In genomic region chrX:118726887-118727685, GRCh38 we compare ENCODE assay signal across 1 cellular context.
TF ChIP-seq lines count a peak whose summit lies in the region.

IL13RA1 (plus strand) TSS chrX:118727606; CDS start chrX:118727639, 33 bp downstream.

TF ChIP-seq in K562, 482 proteins besides CTCF, POLR2A, EP300 and RAD21 (continued from another document):
- TF ChIP-seq TCF15 (CRISPR knock-in tag; IDR thresholded peaks at IDR 0.05) (no peak), HNRNPK (IDR thresholded peaks at IDR 0.05; ENCODE audit: low read depth, low read length, poor library complexity, severe bottlenecking) (no peak), ZFX (CRISPR knock-in tag; IDR thresholded peaks at IDR 0.05) (peak; percentile 60), STAT5B (CRISPR knock-in tag; IDR thresholded peaks at IDR 0.05) (no peak), RAD51 (IDR thresholded peaks at IDR 0.05; ENCODE audit: borderline replicate concordance, low read depth) (no peak), ZNF79 (CRISPR knock-in tag; IDR thresholded peaks at IDR 0.05; ENCODE audit: low read depth) (no peak), SIN3A (IDR thresholded peaks at IDR 0.05; ENCODE audit: borderline replicate concordance in 2 of 2, control insufficient read depth in 1 of 2, low read depth in 2 of 2, low read length in 2 of 2) (peak in 1 of 2 experiments; percentile 69; a peak in 1 of 4 replicates), HNRNPL (IDR thresholded peaks at IDR 0.05; ENCODE audit: low read depth, low read length) (no peak), SRF (CRISPR knock-in tag; IDR thresholded peaks at IDR 0.05) (peak in 1 of 2 experiments; percentile 22; a peak in 1 of 4 replicates), TCF7L2 (IDR thresholded peaks at IDR 0.05; ENCODE audit: low read depth, low read length) (no peak), RNF2 (IDR thresholded peaks at IDR 0.05) (peak; percentile 50; the same call in 1 of the 2 replicates), ERF (CRISPR knock-in tag; IDR thresholded peaks at IDR 0.05) (no peak), NRF1 (conservative IDR thresholded peaks at IDR 0.05 in 1 of 2, IDR thresholded peaks at IDR 0.05 in 1 of 2) (peak; percentile 82 to 84), CREB3 (tag; conservative IDR thresholded peaks at IDR 0.05; ENCODE audit: low read depth) (no peak), HOXB6 (CRISPR knock-in tag; IDR thresholded peaks at IDR 0.05; ENCODE audit: borderline replicate concordance) (no peak), ZNF57 (CRISPR knock-in tag; IDR thresholded peaks at IDR 0.05) (no peak), L3MBTL2 (IDR thresholded peaks at IDR 0.05) (peak; percentile 96), BRD4 (IDR thresholded peaks at IDR 0.05) (no peak), TGIF2 (CRISPR knock-in tag; IDR thresholded peaks at IDR 0.05) (no peak), TEAD1 (CRISPR knock-in tag; IDR thresholded peaks at IDR 0.05) (no peak), HDAC1 (IDR thresholded peaks at IDR 0.05) (peak in 1 of 2 experiments; percentile 18; a peak in 1 of 4 replicates), BHLHE40 (IDR thresholded peaks at IDR 0.05; ENCODE audit: low read length) (no peak), TFAP4 (CRISPR knock-in tag; IDR thresholded peaks at IDR 0.05; ENCODE audit: borderline replicate concordance) (peak; percentile 49; the same call in 1 of the 2 replicates), CTBP1 (IDR thresholded peaks at IDR 0.05; ENCODE audit: borderline replicate concordance) (peak; percentile 48), SMARCC2 (IDR thresholded peaks at IDR 0.05; ENCODE audit: low read depth) (no peak), ZBTB43 (CRISPR knock-in tag; IDR thresholded peaks at IDR 0.05) (no peak), NFXL1 (CRISPR knock-in tag; IDR thresholded peaks at IDR 0.05) (no peak), MIER1 (IDR thresholded peaks at IDR 0.05; ENCODE audit: low read depth) (no peak), ZNF224 (CRISPR knock-in tag; IDR thresholded peaks at IDR 0.05) (no peak), SIN3B (IDR thresholded peaks at IDR 0.05; ENCODE audit: low read depth) (no peak), ZBTB8A (IDR thresholded peaks at IDR 0.05; ENCODE audit: partially characterized antibody) (no peak), GABPB1 (CRISPR knock-in tag; IDR thresholded peaks at IDR 0.05) (no peak), MYC (IDR thresholded peaks at IDR 0.05; ENCODE audit: low read depth, low read length) (peak; percentile 43; the same call in 1 of the 2 replicates), MYC (CRISPR knock-in tag; IDR thresholded peaks at IDR 0.05; ENCODE audit: borderline replicate concordance, low read depth) (no peak), ZBTB49 (CRISPR knock-in tag; IDR thresholded peaks at IDR 0.05; ENCODE audit: borderline replicate concordance) (no peak), EWSR1 (IDR thresholded peaks at IDR 0.05; ENCODE audit: borderline replicate concordance, low read depth, partially characterized antibody) (no peak), ADNP (tag; IDR thresholded peaks at IDR 0.05) (no peak), VEZF1 (CRISPR knock-in tag; IDR thresholded peaks at IDR 0.05) (peak; percentile 85), ZNF347 (CRISPR knock-in tag; IDR thresholded peaks at IDR 0.05; ENCODE audit: low read depth) (no peak), POU5F1 (IDR thresholded peaks at IDR 0.05; ENCODE audit: borderline replicate concordance, low read depth, low read length, partially characterized antibody) (no peak), ZNF263 (CRISPR knock-in tag; IDR thresholded peaks at IDR 0.05; ENCODE audit: borderline replicate concordance) (no peak)
